ENCODE assay signal across 3 cellular contexts in genomic region chr12:9390761-9391160, GRCh38.
"Had no signal": no experiment of that assay in that cellular context is flagged by ENCODE, and none has a peak within 500 bp of the region (broad histone marks: within the 10 kb centered on the region; RNA-seq: fewer than 3 reads in every experiment).

No MANE protein-coding gene starts in this region.

- ATAC-seq: GM12878 had no signal

- H3K4me3 ChIP-seq: GM12878 had no signal

- DNase-seq: GDM1, GF-D8 had no signal
